In the genomic region with DNA sequence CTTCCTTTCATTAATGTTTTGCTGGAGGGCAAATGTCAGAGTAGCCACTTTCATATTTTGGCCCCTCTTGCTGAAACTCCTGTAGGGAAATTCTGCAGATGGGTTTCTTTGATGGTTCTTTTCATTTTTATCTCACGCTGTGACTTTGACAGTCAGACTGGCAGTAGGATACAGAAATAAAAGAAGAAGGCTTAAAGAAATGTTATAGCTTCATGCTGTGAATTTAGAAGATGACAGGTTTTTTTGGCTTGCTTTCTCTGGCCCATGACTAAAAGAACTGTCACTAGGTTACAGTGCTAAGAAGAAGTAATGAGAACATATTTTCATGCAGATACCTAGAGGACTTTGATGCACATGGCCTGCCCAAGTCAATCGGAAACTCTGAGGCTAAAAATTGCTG, we compare ENCODE assay signal across 19 cellular contexts.
"Had no signal": no experiment of that assay in that cellular context is flagged by ENCODE, and none has a peak within 500 bp of the region (broad histone marks: within the 10 kb centered on the region; RNA-seq: fewer than 3 reads in every experiment).

No MANE protein-coding gene starts in this region.

- H3K27me3 ChIP-seq: colonic mucosa, esophagus squamous epithelium, gastrocnemius medialis, heart right ventricle, left lung had no signal

- DNase-seq: colonic mucosa; cortex of kidney; effector CD8-positive, alpha-beta T cell; effector memory CD8-positive, alpha-beta T cell; endodermal cell; erythroblast; esophagus squamous epithelium; foreskin melanocyte; gastrocnemius medialis; glutamatergic neuron; head of caudate nucleus; heart right ventricle; hippocampal formation; left cardiac atrium; left lung; left ventricle myocardium superior; lower lobe of right lung; mesenchymal stem cell had no signal

- H3K4me3 ChIP-seq: colonic mucosa, esophagus squamous epithelium, gastrocnemius medialis, heart right ventricle, left lung, lower lobe of right lung had no signal

- H3K9me3 ChIP-seq: colonic mucosa, left lung, lower lobe of right lung had no signal

- H3K36me3 ChIP-seq: colonic mucosa, esophagus squamous epithelium, gastrocnemius medialis, heart right ventricle, left lung, lower lobe of right lung had no signal

- H3K27ac ChIP-seq: colonic mucosa, epithelial cell of prostate, esophagus squamous epithelium, gastrocnemius medialis, heart right ventricle, left lung, lower lobe of right lung had no signal
